In the genomic region with DNA sequence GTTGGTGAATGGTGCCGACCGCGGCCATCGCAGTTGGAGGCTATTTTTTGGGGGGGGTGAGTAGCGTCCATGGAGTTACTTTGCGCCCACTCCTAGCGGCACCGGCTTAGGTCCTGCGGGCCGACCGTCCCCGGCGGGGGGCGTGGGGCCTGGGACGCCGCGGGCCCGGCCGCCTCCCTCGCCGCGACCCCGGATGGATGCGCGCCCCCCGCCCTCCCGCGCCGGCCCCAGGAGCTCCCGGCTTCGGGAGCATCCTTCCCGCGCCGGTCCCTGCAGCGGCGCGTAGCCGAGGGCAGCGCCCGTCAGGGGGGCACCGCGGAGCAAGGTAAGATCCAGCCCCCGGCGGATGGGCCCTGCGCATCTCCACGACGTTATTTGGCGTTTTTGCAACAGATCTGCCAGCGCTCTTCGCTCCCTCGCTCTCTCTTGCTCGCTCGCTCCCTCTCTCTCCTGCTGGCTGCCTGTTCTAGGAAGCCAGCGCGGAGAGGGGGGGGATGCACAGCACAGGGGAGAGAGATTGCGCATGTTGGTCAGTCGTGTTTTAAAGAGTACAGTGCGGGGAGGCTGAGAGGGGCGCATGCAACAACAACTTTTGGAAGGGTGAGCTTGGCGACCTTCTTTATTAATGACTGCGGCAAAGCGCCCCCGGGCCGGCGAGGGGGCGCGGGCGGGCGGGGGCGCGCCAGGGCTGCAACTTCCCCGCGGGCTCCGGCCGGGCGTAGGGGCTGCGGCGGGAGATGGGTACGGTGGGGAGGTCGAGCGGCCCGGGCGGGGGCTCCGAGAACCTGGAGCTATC, we compare ENCODE assay signal across 8 cellular contexts. TPM values are rescaled to one million over a fixed set of nuclear protein-coding genes. Genes with fewer than 3 reads are reported as not detected.
DNase-seq lines count a peak whose midpoint lies in the region; ATAC-seq and TF ChIP-seq lines count a peak whose summit lies in the region.

No MANE protein-coding gene starts in this region.

- H3K36me3 ChIP-seq in DND-41 (ENCODE audit: insufficient read depth, low read length) (peaks cover 16% of the 10 kb centered on the region), colonic mucosa (no peaks in the 10 kb centered on the region)

- DNase-seq in DND-41 (peak; percentile 82), NCI-H2227 (lab: John Stamatoyannopoulos, UW; ENCODE audit: unreplicated experiment) (peak; percentile 70), colonic mucosa (peak; percentile 71), kidney tubule cell (ENCODE audit: low spot score) (peak; percentile 68), OCI-M2 (lab: John Stamatoyannopoulos, UW; ENCODE audit: unreplicated experiment) (no peak)
- DNase-seq in activated CD4-positive, alpha-beta T cell treated with anti-CD3 and anti-CD28 coated beads for 4 hours = peak; percentile 57 to 65
- DNase-seq in stimulated activated CD4-positive, alpha-beta T cell treated with anti-CD3 and anti-CD28 coated beads, Interleukin-15, amount 100 ng/mL, for 48 hours (ENCODE audit: low read depth in 2 of 2) = peak; percentile 38 to 43

- TF ChIP-seq CTCF in DND-41 (IDR thresholded peaks at IDR 0.05; ENCODE audit: borderline replicate concordance, extremely low read depth, low read length, poor library complexity, severe bottlenecking) = no peak
- TF ChIP-seq CTCF in colonic mucosa (IDR thresholded peaks at IDR 0.05) = no peak

- peak overlapping the region; percentile 92 to 94 for H3K4me3 ChIP-seq in DND-41 (ENCODE audit: low read depth in 1 of 2, low read length in 2 of 2)
- H3K4me3 ChIP-seq in colonic mucosa = peak overlapping the region; percentile 93

- peak overlapping the region; percentile 91 for H3K9ac ChIP-seq in DND-41 (ENCODE audit: low read depth, low read length)
- peak overlapping the region; percentile 90 to 96 for H3K9ac ChIP-seq in colonic mucosa (ENCODE audit: low read depth in 2 of 2, low read length in 2 of 2)

- peak overlapping the region; percentile 98 for H3K4me2 ChIP-seq in DND-41 (ENCODE audit: insufficient read depth, low read length)

- H3K27ac ChIP-seq in DND-41 (ENCODE audit: low read length) (peak overlapping the region; percentile 94), colonic mucosa (peak overlapping the region; percentile 91)

- peaks cover 36% of the 10 kb centered on the region for H4K20me1 ChIP-seq in DND-41 (ENCODE audit: insufficient read depth, low read length)

- intact Hi-C loops in colonic mucosa (cut with DNase I) = loop anchor here (5.0 to 10.0 kb wide), 3 partner anchors 51 to 151 kb away; a partner anchor contains a TSS

- H3K4me1 ChIP-seq in DND-41 (ENCODE audit: insufficient read depth, low read length) = peaks cover 34% of the 10 kb centered on the region
- peaks cover 11% of the 10 kb centered on the region for H3K4me1 ChIP-seq in colonic mucosa

- H3K9me3 ChIP-seq in DND-41 (ENCODE audit: insufficient read depth, low read length, severe bottlenecking) (no peaks in the 10 kb centered on the region), colonic mucosa (no peaks in the 10 kb centered on the region)

- H3K27me3 ChIP-seq in DND-41 (ENCODE audit: insufficient read depth, low read length, poor library complexity) = peaks cover 5% of the 10 kb centered on the region
- H3K27me3 ChIP-seq in colonic mucosa = no peaks in the 10 kb centered on the region

- peaks cover 57% of the 10 kb centered on the region for H3K79me2 ChIP-seq in DND-41 (ENCODE audit: insufficient read depth, low read length)

- ATAC-seq in DND-41 (ENCODE audit: insufficient read depth, low read depth) (peak; percentile 6; the same call in 1 of the 3 replicates), HG02642 (IDR thresholded peaks at IDR 0.05; ENCODE audit: poor library complexity, unreplicated experiment) (peak; percentile 14)

- peak overlapping the region; percentile 89 for H2AFZ ChIP-seq in DND-41 (ENCODE audit: low read depth, low read length)

RNA-seq across cellular contexts. Expression of a gene that starts 0.4 kb away (rescaled TPM):
- 10 to 100 TPM; 24.1 to 33.3 TPM for total RNA-seq in colonic mucosa
